Comparison of ENCODE assay signal across 1 cellular context in the genomic region with DNA sequence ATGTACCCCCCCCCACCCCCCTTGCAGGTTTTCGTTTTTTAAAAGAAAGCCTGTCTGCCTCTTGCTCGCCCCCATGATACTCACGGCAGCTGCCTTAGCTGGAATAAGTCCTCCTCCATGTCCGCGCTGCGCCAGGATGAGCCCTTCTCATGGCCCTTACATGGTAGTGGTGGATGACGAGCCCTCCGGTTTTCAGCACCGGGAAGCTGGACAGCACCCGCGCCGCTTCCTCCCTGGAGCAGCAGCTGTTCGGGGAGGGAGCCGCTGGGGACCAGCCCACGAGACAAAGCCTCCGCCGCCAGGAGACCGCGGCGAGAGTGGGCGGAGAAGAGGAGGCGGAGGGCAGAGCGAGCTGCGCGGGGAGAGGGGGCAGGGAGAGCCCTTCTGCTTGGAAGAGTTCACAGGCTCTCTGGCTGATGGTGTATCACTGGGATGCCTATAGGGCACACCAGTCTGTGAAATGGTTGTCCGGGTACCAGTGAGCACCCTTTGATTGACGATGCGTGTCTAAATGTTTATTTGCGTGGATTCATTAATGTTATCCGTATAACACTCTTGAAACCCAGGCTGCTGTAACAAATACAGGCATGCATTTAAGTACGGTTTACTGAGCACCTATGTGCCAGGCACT.
TF ChIP-seq lines count a peak whose summit lies in the region.

TSS of gene SVOP (minus strand) at position 319 of the 631 bp plus-strand sequence. CDS start at position 119, 200 bp downstream.

TF ChIP-seq in HepG2, 621 proteins besides CTCF, POLR2A, EP300 and RAD21 (continued from another document and continues in another):
- TF ChIP-seq, protein P1, sequence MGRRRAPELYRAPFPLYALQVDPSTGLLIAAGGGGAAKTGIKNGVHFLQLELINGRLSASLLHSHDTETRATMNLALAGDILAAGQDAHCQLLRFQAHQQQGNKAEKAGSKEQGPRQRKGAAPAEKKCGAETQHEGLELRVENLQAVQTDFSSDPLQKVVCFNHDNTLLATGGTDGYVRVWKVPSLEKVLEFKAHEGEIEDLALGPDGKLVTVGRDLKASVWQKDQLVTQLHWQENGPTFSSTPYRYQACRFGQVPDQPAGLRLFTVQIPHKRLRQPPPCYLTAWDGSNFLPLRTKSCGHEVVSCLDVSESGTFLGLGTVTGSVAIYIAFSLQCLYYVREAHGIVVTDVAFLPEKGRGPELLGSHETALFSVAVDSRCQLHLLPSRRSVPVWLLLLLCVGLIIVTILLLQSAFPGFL (CRISPR knock-in tag; IDR thresholded peaks at IDR 0.05) = no peak
- no peak for TF ChIP-seq ZNF292 (CRISPR knock-in tag; IDR thresholded peaks at IDR 0.05; ENCODE audit: borderline replicate concordance, low read depth)
- TF ChIP-seq ATF4 (CRISPR knock-in tag; IDR thresholded peaks at IDR 0.05) = peak in 1 of 2 experiments; percentile 41; a peak in 1 of 4 replicates
- no peak for TF ChIP-seq FOXP1 (IDR thresholded peaks at IDR 0.05)
- TF ChIP-seq FOXP1 (CRISPR knock-in tag; IDR thresholded peaks at IDR 0.05) = peak; percentile 24; the same call in 1 of the 2 replicates
- TF ChIP-seq, protein P2, sequence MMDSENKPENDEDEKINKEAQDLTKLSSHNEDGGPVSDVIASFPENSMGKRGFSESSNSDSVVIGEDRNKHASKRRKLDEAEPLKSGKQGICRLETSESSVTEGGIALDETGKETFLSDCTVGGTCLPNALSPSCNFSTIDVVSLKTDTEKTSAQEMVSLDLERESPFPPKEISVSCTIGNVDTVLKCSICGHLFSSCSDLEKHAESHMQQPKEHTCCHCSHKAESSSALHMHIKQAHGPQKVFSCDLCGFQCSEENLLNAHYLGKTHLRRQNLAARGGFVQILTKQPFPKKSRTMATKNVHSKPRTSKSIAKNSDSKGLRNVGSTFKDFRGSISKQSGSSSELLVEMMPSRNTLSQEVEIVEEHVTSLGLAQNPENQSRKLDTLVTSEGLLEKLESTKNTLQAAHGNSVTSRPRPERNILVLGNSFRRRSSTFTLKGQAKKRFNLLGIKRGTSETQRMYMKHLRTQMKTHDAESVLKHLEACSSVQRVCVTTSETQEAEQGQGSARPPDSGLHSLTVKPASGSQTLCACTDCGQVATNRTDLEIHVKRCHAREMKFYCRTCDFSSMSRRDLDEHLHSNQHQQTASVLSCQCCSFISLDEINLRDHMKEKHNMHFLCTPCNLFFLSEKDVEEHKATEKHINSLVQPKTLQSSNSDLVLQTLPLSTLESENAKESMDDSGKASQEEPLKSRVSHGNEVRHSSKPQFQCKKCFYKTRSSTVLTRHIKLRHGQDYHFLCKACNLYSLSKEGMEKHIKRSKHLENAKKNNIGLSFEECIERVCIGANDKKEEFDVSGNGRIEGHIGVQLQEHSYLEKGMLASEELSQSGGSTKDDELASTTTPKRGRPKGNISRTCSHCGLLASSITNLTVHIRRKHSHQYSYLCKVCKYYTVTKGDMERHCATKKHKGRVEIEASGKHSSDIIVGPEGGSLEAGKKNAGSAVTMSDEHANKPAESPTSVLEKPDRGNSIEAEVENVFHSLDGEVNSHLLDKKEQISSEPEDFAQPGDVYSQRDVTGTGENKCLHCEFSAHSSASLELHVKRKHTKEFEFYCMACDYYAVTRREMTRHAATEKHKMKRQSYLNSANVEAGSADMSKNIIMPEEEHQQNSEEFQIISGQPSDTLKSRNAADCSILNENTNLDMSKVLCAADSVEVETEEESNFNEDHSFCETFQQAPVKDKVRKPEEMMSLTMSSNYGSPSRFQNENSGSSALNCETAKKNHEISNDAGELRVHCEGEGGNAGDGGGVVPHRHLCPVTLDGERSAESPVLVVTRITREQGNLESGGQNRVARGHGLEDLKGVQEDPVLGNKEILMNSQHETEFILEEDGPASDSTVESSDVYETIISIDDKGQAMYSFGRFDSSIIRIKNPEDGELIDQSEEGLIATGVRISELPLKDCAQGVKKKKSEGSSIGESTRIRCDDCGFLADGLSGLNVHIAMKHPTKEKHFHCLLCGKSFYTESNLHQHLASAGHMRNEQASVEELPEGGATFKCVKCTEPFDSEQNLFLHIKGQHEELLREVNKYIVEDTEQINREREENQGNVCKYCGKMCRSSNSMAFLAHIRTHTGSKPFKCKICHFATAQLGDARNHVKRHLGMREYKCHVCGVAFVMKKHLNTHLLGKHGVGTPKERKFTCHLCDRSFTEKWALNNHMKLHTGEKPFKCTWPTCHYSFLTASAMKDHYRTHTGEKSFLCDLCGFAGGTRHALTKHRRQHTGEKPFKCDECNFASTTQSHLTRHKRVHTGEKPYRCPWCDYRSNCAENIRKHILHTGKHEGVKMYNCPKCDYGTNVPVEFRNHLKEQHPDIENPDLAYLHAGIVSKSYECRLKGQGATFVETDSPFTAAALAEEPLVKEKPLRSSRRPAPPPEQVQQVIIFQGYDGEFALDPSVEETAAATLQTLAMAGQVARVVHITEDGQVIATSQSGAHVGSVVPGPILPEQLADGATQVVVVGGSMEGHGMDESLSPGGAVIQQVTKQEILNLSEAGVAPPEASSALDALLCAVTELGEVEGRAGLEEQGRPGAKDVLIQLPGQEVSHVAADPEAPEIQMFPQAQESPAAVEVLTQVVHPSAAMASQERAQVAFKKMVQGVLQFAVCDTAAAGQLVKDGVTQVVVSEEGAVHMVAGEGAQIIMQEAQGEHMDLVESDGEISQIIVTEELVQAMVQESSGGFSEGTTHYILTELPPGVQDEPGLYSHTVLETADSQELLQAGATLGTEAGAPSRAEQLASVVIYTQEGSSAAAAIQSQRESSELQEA (CRISPR knock-in tag; IDR thresholded peaks at IDR 0.05; ENCODE audit: not compliant biosample characterization) = no peak
- TF ChIP-seq MYNN (CRISPR knock-in tag; IDR thresholded peaks at IDR 0.05; ENCODE audit: low read depth) = peak; percentile 94
- no peak for TF ChIP-seq ZNF414 (CRISPR knock-in tag; IDR thresholded peaks at IDR 0.05)
- TF ChIP-seq, protein P3, sequence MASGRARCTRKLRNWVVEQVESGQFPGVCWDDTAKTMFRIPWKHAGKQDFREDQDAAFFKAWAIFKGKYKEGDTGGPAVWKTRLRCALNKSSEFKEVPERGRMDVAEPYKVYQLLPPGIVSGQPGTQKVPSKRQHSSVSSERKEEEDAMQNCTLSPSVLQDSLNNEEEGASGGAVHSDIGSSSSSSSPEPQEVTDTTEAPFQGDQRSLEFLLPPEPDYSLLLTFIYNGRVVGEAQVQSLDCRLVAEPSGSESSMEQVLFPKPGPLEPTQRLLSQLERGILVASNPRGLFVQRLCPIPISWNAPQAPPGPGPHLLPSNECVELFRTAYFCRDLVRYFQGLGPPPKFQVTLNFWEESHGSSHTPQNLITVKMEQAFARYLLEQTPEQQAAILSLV (CRISPR knock-in tag; IDR thresholded peaks at IDR 0.05; ENCODE audit: borderline replicate concordance) = peak; percentile 88; the same call in 1 of the 2 replicates
- TF ChIP-seq, protein P4, sequence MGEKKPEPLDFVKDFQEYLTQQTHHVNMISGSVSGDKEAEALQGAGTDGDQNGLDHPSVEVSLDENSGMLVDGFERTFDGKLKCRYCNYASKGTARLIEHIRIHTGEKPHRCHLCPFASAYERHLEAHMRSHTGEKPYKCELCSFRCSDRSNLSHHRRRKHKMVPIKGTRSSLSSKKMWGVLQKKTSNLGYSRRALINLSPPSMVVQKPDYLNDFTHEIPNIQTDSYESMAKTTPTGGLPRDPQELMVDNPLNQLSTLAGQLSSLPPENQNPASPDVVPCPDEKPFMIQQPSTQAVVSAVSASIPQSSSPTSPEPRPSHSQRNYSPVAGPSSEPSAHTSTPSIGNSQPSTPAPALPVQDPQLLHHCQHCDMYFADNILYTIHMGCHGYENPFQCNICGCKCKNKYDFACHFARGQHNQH (CRISPR knock-in tag; IDR thresholded peaks at IDR 0.05) = peak; percentile 72; the same call in 1 of the 2 replicates
- no peak for TF ChIP-seq ZNF3 (CRISPR knock-in tag; IDR thresholded peaks at IDR 0.05)
- TF ChIP-seq ELF3 (CRISPR knock-in tag; IDR thresholded peaks at IDR 0.05) = peak; percentile 91
- TF ChIP-seq NR2F1 (CRISPR knock-in tag; IDR thresholded peaks at IDR 0.05) = no peak
- peak; percentile 98; the same call in 1 of the 2 replicates for TF ChIP-seq ZNF232 (CRISPR knock-in tag; IDR thresholded peaks at IDR 0.05; ENCODE audit: borderline replicate concordance)
- 0 out of 2 replicates have a peak, but pooled peaks have one; percentile 73 for TF ChIP-seq KDM3A (CRISPR knock-in tag; IDR thresholded peaks at IDR 0.05; ENCODE audit: low read depth)
- no peak for TF ChIP-seq ZNF674 (CRISPR knock-in tag; IDR thresholded peaks at IDR 0.05; ENCODE audit: low read depth)
- TF ChIP-seq HOXA7 (CRISPR knock-in tag; IDR thresholded peaks at IDR 0.05) = no peak
- no peak for TF ChIP-seq ZNF572 (CRISPR knock-in tag; IDR thresholded peaks at IDR 0.05)
- TF ChIP-seq FUBP1 (CRISPR knock-in tag; IDR thresholded peaks at IDR 0.05; ENCODE audit: borderline replicate concordance) = no peak
- TF ChIP-seq, protein P5, sequence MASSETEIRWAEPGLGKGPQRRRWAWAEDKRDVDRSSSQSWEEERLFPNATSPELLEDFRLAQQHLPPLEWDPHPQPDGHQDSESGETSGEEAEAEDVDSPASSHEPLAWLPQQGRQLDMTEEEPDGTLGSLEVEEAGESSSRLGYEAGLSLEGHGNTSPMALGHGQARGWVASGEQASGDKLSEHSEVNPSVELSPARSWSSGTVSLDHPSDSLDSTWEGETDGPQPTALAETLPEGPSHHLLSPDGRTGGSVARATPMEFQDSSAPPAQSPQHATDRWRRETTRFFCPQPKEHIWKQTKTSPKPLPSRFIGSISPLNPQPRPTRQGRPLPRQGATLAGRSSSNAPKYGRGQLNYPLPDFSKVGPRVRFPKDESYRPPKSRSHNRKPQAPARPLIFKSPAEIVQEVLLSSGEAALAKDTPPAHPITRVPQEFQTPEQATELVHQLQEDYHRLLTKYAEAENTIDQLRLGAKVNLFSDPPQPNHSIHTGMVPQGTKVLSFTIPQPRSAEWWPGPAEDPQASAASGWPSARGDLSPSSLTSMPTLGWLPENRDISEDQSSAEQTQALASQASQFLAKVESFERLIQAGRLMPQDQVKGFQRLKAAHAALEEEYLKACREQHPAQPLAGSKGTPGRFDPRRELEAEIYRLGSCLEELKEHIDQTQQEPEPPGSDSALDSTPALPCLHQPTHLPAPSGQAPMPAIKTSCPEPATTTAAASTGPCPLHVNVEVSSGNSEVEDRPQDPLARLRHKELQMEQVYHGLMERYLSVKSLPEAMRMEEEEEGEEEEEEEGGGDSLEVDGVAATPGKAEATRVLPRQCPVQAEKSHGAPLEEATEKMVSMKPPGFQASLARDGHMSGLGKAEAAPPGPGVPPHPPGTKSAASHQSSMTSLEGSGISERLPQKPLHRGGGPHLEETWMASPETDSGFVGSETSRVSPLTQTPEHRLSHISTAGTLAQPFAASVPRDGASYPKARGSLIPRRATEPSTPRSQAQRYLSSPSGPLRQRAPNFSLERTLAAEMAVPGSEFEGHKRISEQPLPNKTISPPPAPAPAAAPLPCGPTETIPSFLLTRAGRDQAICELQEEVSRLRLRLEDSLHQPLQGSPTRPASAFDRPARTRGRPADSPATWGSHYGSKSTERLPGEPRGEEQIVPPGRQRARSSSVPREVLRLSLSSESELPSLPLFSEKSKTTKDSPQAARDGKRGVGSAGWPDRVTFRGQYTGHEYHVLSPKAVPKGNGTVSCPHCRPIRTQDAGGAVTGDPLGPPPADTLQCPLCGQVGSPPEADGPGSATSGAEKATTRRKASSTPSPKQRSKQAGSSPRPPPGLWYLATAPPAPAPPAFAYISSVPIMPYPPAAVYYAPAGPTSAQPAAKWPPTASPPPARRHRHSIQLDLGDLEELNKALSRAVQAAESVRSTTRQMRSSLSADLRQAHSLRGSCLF (CRISPR knock-in tag; IDR thresholded peaks at IDR 0.05; ENCODE audit: borderline replicate concordance) = peak; percentile 88; the same call in 1 of the 2 replicates
- no peak for TF ChIP-seq CAMTA2 (CRISPR knock-in tag; IDR thresholded peaks at IDR 0.05; ENCODE audit: borderline replicate concordance)
- 0 out of 2 replicates have a peak, but pooled peaks have one; percentile 40 for TF ChIP-seq ZNF619 (CRISPR knock-in tag; IDR thresholded peaks at IDR 0.05)
- TF ChIP-seq SP2 (CRISPR knock-in tag; IDR thresholded peaks at IDR 0.05) = no peak
- TF ChIP-seq ZNF546 (CRISPR knock-in tag; conservative IDR thresholded peaks at IDR 0.05) = no peak; the same call in 1 of the 2 replicates
- no peak for TF ChIP-seq KAT2B (IDR thresholded peaks at IDR 0.05; ENCODE audit: borderline replicate concordance, low read depth, low read length)
